ENCODE assay signal across 14 cellular contexts in the genomic region with DNA sequence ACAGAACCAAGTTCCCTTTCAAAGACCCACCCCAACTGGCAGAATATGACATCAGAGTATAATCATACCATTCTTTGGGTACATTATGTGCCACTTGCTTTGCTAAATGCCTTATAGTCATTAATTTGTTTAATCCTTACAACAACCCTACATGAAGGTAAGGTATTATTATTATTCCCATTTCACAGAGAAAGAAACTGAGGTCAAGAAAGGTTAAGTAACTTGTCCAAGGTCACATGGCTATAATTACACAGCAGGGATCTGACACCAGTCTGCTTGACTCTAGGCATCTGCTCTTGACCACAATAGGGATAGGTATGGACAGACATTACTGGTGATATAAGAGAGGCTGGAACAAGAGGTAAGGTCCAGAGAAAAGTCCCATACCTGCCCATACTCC. TPM values are rescaled to one million over a fixed set of nuclear protein-coding genes. Genes with fewer than 3 reads are reported as not detected.
DNase-seq lines count a peak whose midpoint lies in the region; ATAC-seq and TF ChIP-seq lines count a peak whose summit lies in the region.
"Had no signal": no experiment of that assay in that cellular context is flagged by ENCODE, and none has a peak within 500 bp of the region (broad histone marks: within the 10 kb centered on the region; RNA-seq: fewer than 3 reads in every experiment).

No MANE protein-coding gene starts in this region.

- no peaks in the 10 kb centered on the region for H3K9me3 Mint-ChIP-seq in MCF 10A (ENCODE audit: unreplicated experiment)
- no peaks in the 10 kb centered on the region for H3K9me3 Mint-ChIP-seq in T-cell
- no peaks in the 10 kb centered on the region for H3K9me3 Mint-ChIP-seq in endothelial cell (ENCODE audit: unreplicated experiment)
- H3K9me3 Mint-ChIP-seq in stimulated activated naive CD8-positive, alpha-beta T cell treated with anti-CD3 and anti-CD28 coated beads, Interleukin-15, amount 100 ng/mL, for 72 hours: no peaks in the 10 kb centered on the region

- POLR2A ChIA-PET in MCF 10A (lab: Yijun Ruan, JAX) (interaction anchor here (0.7 to 5.0 kb wide), 5 partner anchors 13 to 200 kb away, joined by 3 to 39 read pairs (median 4); partner anchors contain the start of genes ARAP3, DIAPH1, HDAC3 and RELL2), T-cell (lab: Charles Lee) (no interaction called here)

- CTCF ChIA-PET in MCF 10A (lab: Yijun Ruan, JAX): interaction anchor here (0.8 to 1.3 kb wide), 2 partner anchors 13 to 15 kb away, joined by 3 to 4 read pairs; partner anchors contain the start of genes HDAC3 and RELL2
- CTCF ChIA-PET in T-cell (lab: Charles Lee): interaction anchor here in 1 of 2 donors (0.6 kb wide), 1 partner anchor 58 kb away, joined by 3 read pairs; no protein-coding TSS in a partner anchor

- H3K4me1 Mint-ChIP-seq in MCF 10A (ENCODE audit: insufficient read depth, unreplicated experiment) (peaks cover 36% of the 10 kb centered on the region), T-cell (peaks cover 30 to 50% (median 46%) of the 10 kb centered on the region in 3 donors), endothelial cell (ENCODE audit: unreplicated experiment) (peaks cover 19% of the 10 kb centered on the region)
- peaks cover 41% of the 10 kb centered on the region for H3K4me1 Mint-ChIP-seq in stimulated activated naive CD8-positive, alpha-beta T cell treated with anti-CD3 and anti-CD28 coated beads, Interleukin-15, amount 100 ng/mL, for 72 hours

- peaks cover 0 to 5% of the 10 kb centered on the region in 2 donors for H3K4me1 ChIP-seq in breast epithelium

- no peaks in the 10 kb centered on the region for H3K36me3 ChIP-seq in breast epithelium

- H3K4me3 ChIP-seq in breast epithelium (peak overlapping the region in 1 of 3 donors; percentile 76), foreskin fibroblast (ENCODE audit: low read depth in 1 of 2, low read length in 2 of 2) (no peak overlapping the region)

- H3K4me3 Mint-ChIP-seq in MCF 10A (ENCODE audit: unreplicated experiment) (peak overlapping the region; percentile 95), T-cell (peak overlapping the region; percentile 86 to 93 (median 91)), endothelial cell (ENCODE audit: unreplicated experiment) (peak overlapping the region; percentile 85)
- peak overlapping the region; percentile 96 to 97 for H3K4me3 Mint-ChIP-seq in stimulated activated naive CD8-positive, alpha-beta T cell treated with anti-CD3 and anti-CD28 coated beads, Interleukin-15, amount 100 ng/mL, for 72 hours

- no TSS peak for BruUV-seq in MCF 10A (replicated peaks; lab: Mats Ljungman, UMichigan)

- H3K9me3 ChIP-seq in breast epithelium: no peaks in the 10 kb centered on the region

- ATAC-seq in T-cell (replicated peaks in 1 of 4) (no peak), GM19455 (IDR thresholded peaks at IDR 0.05; ENCODE audit: unreplicated experiment) (no peak), GM21447 (IDR thresholded peaks at IDR 0.05; ENCODE audit: unreplicated experiment) (no peak)
- no peak for ATAC-seq in stimulated activated naive CD8-positive, alpha-beta T cell treated with anti-CD3 and anti-CD28 coated beads, Interleukin-15, amount 100 ng/mL, for 72 hours
- ATAC-seq: PC-3 had no signal

- TF ChIP-seq CTCF in MCF 10A (IDR thresholded peaks at IDR 0.05; ENCODE audit: unreplicated experiment): no peak
- no peak for TF ChIP-seq CTCF in breast epithelium (IDR thresholded peaks at IDR 0.05)
- TF ChIP-seq CTCF in endothelial cell (IDR thresholded peaks at IDR 0.05; ENCODE audit: unreplicated experiment): no peak
- TF ChIP-seq CTCF in foreskin fibroblast (IDR thresholded peaks at IDR 0.05; ENCODE audit: low read depth, low read length): no peak

- DNase-seq in MCF 10A (ENCODE audit: unreplicated experiment) (no peak), breast epithelium (ENCODE audit: low spot score in 2 of 2) (no peak), T-cell (no peak), endothelial cell (ENCODE audit: low spot score) (no peak), foreskin fibroblast (no peak)
- DNase-seq in stimulated activated naive CD8-positive, alpha-beta T cell treated with anti-CD3 and anti-CD28 coated beads, Interleukin-15, amount 100 ng/mL, for 72 hours: no peak
- DNase-seq: activated CD8-positive, alpha-beta memory T cell treated with anti-CD3 and anti-CD28 coated beads for 24 hours; aorta; GDM1; NCI-H1105 treated with DMSO at 0.1 percent for 48 hours; NCI-H226; PC-3 had no signal

- no peaks in the 10 kb centered on the region for H3K27me3 ChIP-seq in breast epithelium

- H3K27ac Mint-ChIP-seq in MCF 10A (ENCODE audit: low read depth, unreplicated experiment): no peak overlapping the region
- peak overlapping the region; percentile 94 to 97 for H3K27ac Mint-ChIP-seq in T-cell
- no peak overlapping the region for H3K27ac Mint-ChIP-seq in endothelial cell (ENCODE audit: unreplicated experiment)
- H3K27ac Mint-ChIP-seq in stimulated activated naive CD8-positive, alpha-beta T cell treated with anti-CD3 and anti-CD28 coated beads, Interleukin-15, amount 100 ng/mL, for 72 hours: no peak overlapping the region

- H3K27me3 Mint-ChIP-seq in MCF 10A (ENCODE audit: insufficient read depth, unreplicated experiment) (no peaks in the 10 kb centered on the region), T-cell (no peaks in the 10 kb centered on the region), endothelial cell (ENCODE audit: unreplicated experiment) (peaks cover 15% of the 10 kb centered on the region)
- no peaks in the 10 kb centered on the region for H3K27me3 Mint-ChIP-seq in stimulated activated naive CD8-positive, alpha-beta T cell treated with anti-CD3 and anti-CD28 coated beads, Interleukin-15, amount 100 ng/mL, for 72 hours

- no peak overlapping the region for H3K27ac ChIP-seq in breast epithelium

- intact Hi-C loops in MCF 10A (cut with micrococcal nuclease) (no loop called here), breast epithelium (cut with DNase I; ENCODE audit: low total_unique reads) (no loop called here)

- TF ChIP-seq POLR2A in breast epithelium (IDR thresholded peaks at IDR 0.05): no peak

- H3K36me3 Mint-ChIP-seq in MCF 10A (ENCODE audit: insufficient read depth, unreplicated experiment) (peaks cover 23% of the 10 kb centered on the region), T-cell (peaks cover 20% of the 10 kb centered on the region), endothelial cell (ENCODE audit: low read depth, unreplicated experiment) (peaks cover 55% of the 10 kb centered on the region)

RNA-seq across cellular contexts. Expression of gene FCHSD1, which starts 1.2 kb away (rescaled TPM):
- total RNA-seq in MCF 10A (2022) (21.2 and 22.1 TPM in 2 replicates), breast epithelium (10 to 100 TPM; 18.1 to 32.1 (median 24.3) TPM), T-cell (100 to 1,000 TPM in 3 of 5 donors, 10 to 100 TPM in 2; 68.5 to 103 (median 101) TPM), endothelial cell (ENCODE audit: unreplicated experiment) (63.3 TPM)

RNA-seq across cellular contexts. Expression of gene RELL2, which starts 13.2 kb away (rescaled TPM):
- total RNA-seq in MCF 10A (2022) (12.5 and 13.3 TPM in 2 replicates), breast epithelium (1 to 10 TPM; 1.3 to 4.3 (median 4.0) TPM), T-cell (10 to 100 TPM; 15.3 to 30.7 (median 26.0) TPM), endothelial cell (ENCODE audit: unreplicated experiment) (17.4 TPM)

RNA-seq across cellular contexts. Expression of gene HDAC3, which starts 13.3 kb away (rescaled TPM):
- 83.5 and 85.6 TPM in 2 replicates for total RNA-seq in MCF 10A (2022)
- total RNA-seq in breast epithelium: 10 to 100 TPM; 50.2 to 52.5 (median 52.1) TPM
- total RNA-seq in T-cell: 10 to 100 TPM; 68.5 to 78.5 (median 73.8) TPM
- 84.9 TPM for total RNA-seq in endothelial cell (ENCODE audit: unreplicated experiment)

RNA-seq across cellular contexts. Expression of gene DIAPH1, which starts 31.2 kb away (rescaled TPM):
- total RNA-seq in MCF 10A (2022): 203 and 228 TPM in 2 replicates
- total RNA-seq in breast epithelium: 10 to 100 TPM; 58.8 to 64.8 (median 63.6) TPM
- 100 to 1,000 TPM; 190 to 271 (median 211) TPM for total RNA-seq in T-cell
- 149 TPM for total RNA-seq in endothelial cell (ENCODE audit: unreplicated experiment)

RNA-seq across cellular contexts. Expression of gene ARAP3, which starts 32.1 kb away (rescaled TPM):
- total RNA-seq in MCF 10A (2022) (19.8 and 22.8 TPM in 2 replicates), breast epithelium (10 to 100 TPM in 1 of 3 donors, 1 to 10 TPM in 2; 2.6 to 12.1 (median 5.9) TPM), T-cell (10 to 100 TPM in 3 of 5 donors, 1 to 10 TPM in 2; 1.2 to 25.6 (median 20.5) TPM), endothelial cell (ENCODE audit: unreplicated experiment) (239 TPM)

Comparison
In these comparisons a context has a peak if more than half of its experiments do, and no peak if none do; other contexts are left out.
1. H3K27ac Mint-ChIP-seq: peak in T-cell (2 of 2); none in MCF 10A (single experiment), endothelial cell (single experiment) and stimulated activated naive CD8-positive, alpha-beta T cell treated with anti-CD3 and anti-CD28 coated beads, Interleukin-15, amount 100 ng/mL, for 72 hours (0 of 2).
2. Peak in every context shown above with its lines, with median percentiles within 50 percentile points of each other: H3K4me3 Mint-ChIP-seq.